In the genomic region with DNA sequence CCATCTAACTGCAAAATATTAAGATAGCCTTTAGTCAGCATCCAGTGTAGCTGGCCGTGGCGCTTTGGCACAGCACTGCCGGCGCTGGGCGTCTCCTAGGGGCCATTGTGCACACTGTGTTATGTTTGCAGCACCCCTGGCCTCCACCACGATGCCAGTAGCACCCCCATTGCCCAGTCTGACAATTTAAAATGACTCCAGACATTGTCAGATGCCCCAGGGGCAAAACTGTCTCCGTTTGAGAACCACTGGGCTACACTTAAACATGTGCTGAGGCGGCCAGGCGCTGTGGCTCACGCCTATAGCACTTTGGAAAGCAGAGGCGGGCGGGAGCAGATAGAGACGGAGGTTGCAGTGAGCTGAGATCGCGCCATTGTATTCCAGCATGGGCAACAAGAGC, we compare ENCODE assay signal across 28 cellular contexts. TPM values are rescaled to one million over a fixed set of nuclear protein-coding genes. Genes with fewer than 3 reads are reported as not detected.
"Had no signal": no experiment of that assay in that cellular context is flagged by ENCODE, and none has a peak within 500 bp of the region (broad histone marks: within the 10 kb centered on the region; RNA-seq: fewer than 3 reads in every experiment).

No MANE protein-coding gene starts in this region.

- H3K36me3 Mint-ChIP-seq: activated naive CD8-positive, alpha-beta T cell had no signal

- H3K4me3 Mint-ChIP-seq: activated CD4-positive, alpha-beta memory T cell treated with anti-CD3 and anti-CD28 coated beads for 36 hours; activated CD4-positive, alpha-beta T cell treated with anti-CD3 and anti-CD28 coated beads, Interleukin-2, amount 10 ng/mL, durations not matched to agents 7 days and 5 days; activated naive CD8-positive, alpha-beta T cell; activated T-cell treated with anti-CD3 and anti-CD28 coated beads, Interleukin-2, amount 50 U/mL, for 4 hours; brain; T-cell had no signal

- H3K4me3 ChIP-seq: MG63, SJSA1 had no signal

- DNase-seq: activated CD4-positive, alpha-beta memory T cell treated with anti-CD3 and anti-CD28 coated beads for 36 hours; activated CD4-positive, alpha-beta T cell treated with anti-CD3 and anti-CD28 coated beads, Interleukin-2, amount 10 ng/mL, durations not matched to agents 7 days and 5 days; activated CD4-positive, CD25-positive, alpha-beta regulatory T cell; activated CD8-positive, alpha-beta memory T cell treated with anti-CD3 and anti-CD28 coated beads for 24 hours; activated effector memory CD4-positive, alpha-beta T cell treated with anti-CD3 and anti-CD28 coated beads, Interleukin-2, amount 50 U/mL, for 16 hours; activated naive CD4-positive, alpha-beta T cell treated with Interleukin-2 at 50 U/mL for 16 hours; activated T-cell treated with anti-CD3 and anti-CD28 coated beads, Interleukin-2, amount 50 U/mL, for 4 hours; MG63; MV-4-11; NCI-H1092 treated with DMSO at 0.1 percent for 48 hours; NCI-H1417 treated with DMSO at 0.1 percent for 48 hours; NCI-H1694; NCI-H2081; NCI-H2171; NCI-H2227 treated with DMSO at 0.1 percent for 48 hours; NCI-H526; NCI-H82; SHP77; T-cell had no signal

- FAIRE-seq: astrocyte had no signal

- H3K27me3 Mint-ChIP-seq: activated CD4-positive, alpha-beta memory T cell treated with anti-CD3 and anti-CD28 coated beads for 36 hours; activated CD4-positive, alpha-beta T cell treated with anti-CD3 and anti-CD28 coated beads, Interleukin-2, amount 10 ng/mL, durations not matched to agents 7 days and 5 days; activated naive CD8-positive, alpha-beta T cell; brain; T-cell had no signal

- H3K27ac ChIP-seq: SJSA1, VCaP had no signal

- H3K27ac Mint-ChIP-seq: activated CD4-positive, alpha-beta memory T cell treated with anti-CD3 and anti-CD28 coated beads for 36 hours; activated CD4-positive, alpha-beta T cell treated with anti-CD3 and anti-CD28 coated beads, Interleukin-2, amount 10 ng/mL, durations not matched to agents 7 days and 5 days; activated naive CD8-positive, alpha-beta T cell; brain; T-cell had no signal

- ATAC-seq: activated T-cell treated with anti-CD3 and anti-CD28 coated beads, Interleukin-2, amount 50 U/mL, for 4 hours; T-cell had no signal

- H3K27me3 ChIP-seq: MG63, SJSA1 had no signal

- H3K9me3 ChIP-seq: MG63, SJSA1 had no signal

RNA-seq across cellular contexts. Expression of gene HRH3, which starts 43.2 kb away (rescaled TPM):
- total RNA-seq: activated CD4-positive, alpha-beta memory T cell treated with anti-CD3 and anti-CD28 coated beads for 36 hours; activated CD4-positive, alpha-beta T cell treated with anti-CD3 and anti-CD28 coated beads, Interleukin-2, amount 10 ng/mL, durations not matched to agents 7 days and 5 days; activated T-cell treated with anti-CD3 and anti-CD28 coated beads, Interleukin-2, amount 50 U/mL, for 4 hours; NCI-H460; OCI-LY7; RPMI7951; SJSA1; T-cell; T-helper 2 cell treated with Interferon-gamma antibody and Interleukin-4, amounts not matched to agents 100 ng/mL and 5 ng/mL, for 36 hours had no signal
